ENCODE assay signal across 8 cellular contexts in genomic region chr1:173420330-173420806, GRCh38. TPM values are rescaled to one million over a fixed set of nuclear protein-coding genes. Genes with fewer than 3 reads are reported as not detected.
DNase-seq lines count a peak whose midpoint lies in the region; ATAC-seq and TF ChIP-seq lines count a peak whose summit lies in the region.

No MANE protein-coding gene starts in this region.

- H3K4me3 Mint-ChIP-seq in CD4-positive, CD25-positive, alpha-beta regulatory T cell, result no peak overlapping the region

- H3K27me3 ChIP-seq in CD4-positive, CD25-positive, alpha-beta regulatory T cell (ENCODE audit: control insufficient read depth, insufficient read depth, low read length), result no peaks in the 10 kb centered on the region
- no peaks in the 10 kb centered on the region for H3K27me3 ChIP-seq in lower lobe of right lung (ENCODE audit: low read depth)

- peak; percentile 57 to 65 for ATAC-seq in CD4-positive, CD25-positive, alpha-beta regulatory T cell (ENCODE audit: low read depth in 2 of 2)
- peak; percentile 88 to 91 for ATAC-seq in lower lobe of right lung
- no peak for ATAC-seq in HG02623 (IDR thresholded peaks at IDR 0.05; ENCODE audit: unreplicated experiment)

- no peaks in the 10 kb centered on the region for H3K27me3 Mint-ChIP-seq in CD4-positive, CD25-positive, alpha-beta regulatory T cell

- CTCF ChIA-PET in HEK293T (lab: Yijun Ruan, JAX), result interaction anchor here (0.7 to 1.0 kb wide), 2 partner anchors 9 to 10 kb away, joined by 6 to 9 read pairs; no protein-coding TSS in a partner anchor

- no peaks in the 10 kb centered on the region for H3K9me3 ChIP-seq in CD4-positive, CD25-positive, alpha-beta regulatory T cell (ENCODE audit: control insufficient read depth in 2 of 2, low read length in 2 of 2)
- no peaks in the 10 kb centered on the region for H3K9me3 ChIP-seq in lower lobe of right lung

- no peaks in the 10 kb centered on the region for H3K9me3 Mint-ChIP-seq in CD4-positive, CD25-positive, alpha-beta regulatory T cell

- POLR2A ChIA-PET in HEK293T (lab: Yijun Ruan, JAX), result no interaction called here

- peak; percentile 35 to 80 (median 66) for DNase-seq in CD4-positive, CD25-positive, alpha-beta regulatory T cell
- peak; percentile 74 for DNase-seq in HEK293T (ENCODE audit: extremely low spot score)
- peak; percentile 46 for DNase-seq in NCI-H446 treated with DMSO at 0.1 percent for 48 hours (lab: John Stamatoyannopoulos, UW)
- peak in 3 of 4 experiments; percentile 7 to 32 (median 9) for DNase-seq in activated CD4-positive, CD25-positive, alpha-beta regulatory T cell (lab: John Stamatoyannopoulos, UW)
- peak; percentile 72 for DNase-seq in dedifferentiated amniotic fluid mesenchymal stem cell (ENCODE audit: extremely low spot score)
- DNase-seq in lower lobe of right lung, result peak; percentile 58
- peak; percentile 16 for DNase-seq in stimulated activated CD8-positive, alpha-beta memory T cell treated with anti-CD3 and anti-CD28 coated beads, Interleukin-15, amount 100 ng/mL, for 24 hours (ENCODE audit: low read depth)

- intact Hi-C loops in lower lobe of right lung (cut with DNase I), result no loop called here

- H3K4me3 ChIP-seq in CD4-positive, CD25-positive, alpha-beta regulatory T cell (ENCODE audit: low read depth, low read length), result peak overlapping the region; percentile 1
- H3K4me3 ChIP-seq in lower lobe of right lung, result no peak overlapping the region

- peaks cover 18% of the 10 kb centered on the region for H3K36me3 ChIP-seq in CD4-positive, CD25-positive, alpha-beta regulatory T cell (ENCODE audit: control insufficient read depth, insufficient read depth, low read length)
- H3K36me3 ChIP-seq in lower lobe of right lung, result peaks cover 3% of the 10 kb centered on the region

- peak overlapping the region in 1 of 3 donors; percentile 44 for H3K27ac Mint-ChIP-seq in CD4-positive, CD25-positive, alpha-beta regulatory T cell

- peaks cover 5 to 17% (median 7%) of the 10 kb centered on the region in 4 donors for H3K4me1 Mint-ChIP-seq in CD4-positive, CD25-positive, alpha-beta regulatory T cell

- peak; percentile 92 for TF ChIP-seq CTCF in lower lobe of right lung (IDR thresholded peaks at IDR 0.05)

- peaks cover 30% of the 10 kb centered on the region for H3K36me3 Mint-ChIP-seq in CD4-positive, CD25-positive, alpha-beta regulatory T cell

- H3K27ac ChIP-seq in CD4-positive, CD25-positive, alpha-beta regulatory T cell (ENCODE audit: insufficient read depth, low read length, poor library complexity, severe bottlenecking), result no peak overlapping the region
- no peak overlapping the region for H3K27ac ChIP-seq in lower lobe of right lung

- H3K4me1 ChIP-seq in CD4-positive, CD25-positive, alpha-beta regulatory T cell (ENCODE audit: control insufficient read depth, insufficient read depth, low read length, poor library complexity, severe bottlenecking), result peaks cover 3% of the 10 kb centered on the region
- peaks cover 7% of the 10 kb centered on the region for H3K4me1 ChIP-seq in lower lobe of right lung

TF ChIP-seq in HEK293T, 16 proteins besides CTCF, POLR2A, EP300 and RAD21:
- TF ChIP-seq FOXA1 (IDR thresholded peaks at IDR 0.05) (no peak), L3MBTL2 (conservative IDR thresholded peaks at IDR 0.05) (no peak), PKNOX1 (IDR thresholded peaks at IDR 0.05) (no peak), CTBP1 (IDR thresholded peaks at IDR 0.05; ENCODE audit: borderline replicate concordance) (no peak), FOXM1 (IDR thresholded peaks at IDR 0.05; ENCODE audit: borderline replicate concordance) (no peak), TARDBP (IDR thresholded peaks at IDR 0.05) (no peak), ZNF384 (IDR thresholded peaks at IDR 0.05) (no peak), LEF1 (IDR thresholded peaks at IDR 0.05; ENCODE audit: borderline replicate concordance) (no peak), BHLHE40 (IDR thresholded peaks at IDR 0.05; ENCODE audit: borderline replicate concordance) (no peak), HDGF (IDR thresholded peaks at IDR 0.05; ENCODE audit: borderline replicate concordance) (no peak), NFRKB (IDR thresholded peaks at IDR 0.05) (no peak), FOXK2 (IDR thresholded peaks at IDR 0.05) (no peak), ARNT (IDR thresholded peaks at IDR 0.05) (no peak), SUZ12 (IDR thresholded peaks at IDR 0.05) (no peak), ELF4 (IDR thresholded peaks at IDR 0.05) (no peak), SP1 (IDR thresholded peaks at IDR 0.05) (no peak)

RNA-seq across cellular contexts. Expression of gene PRDX6, which starts 56.8 kb away (rescaled TPM):
- total RNA-seq in CD4-positive, CD25-positive, alpha-beta regulatory T cell, result 75.6 TPM
- polyA plus RNA-seq in CD4-positive, CD25-positive, alpha-beta regulatory T cell, result 100 to 1,000 TPM in 3 of 4 donors, 10 to 100 TPM in 1; 93.3 to 166 (median 141) TPM
- total RNA-seq in lower lobe of right lung, result 187 TPM

Comparison
In these comparisons a context has a peak if more than half of its experiments do, and no peak if none do; other contexts are left out.
1. DNase-seq: peak in every context shown above with its lines; median percentile 74 in HEK293T; 72 in dedifferentiated amniotic fluid mesenchymal stem cell; 66 in CD4-positive, CD25-positive, alpha-beta regulatory T cell; 58 in lower lobe of right lung; 46 in NCI-H446 treated with DMSO at 0.1 percent for 48 hours; 16 in stimulated activated CD8-positive, alpha-beta memory T cell treated with anti-CD3 and anti-CD28 coated beads, Interleukin-15, amount 100 ng/mL, for 24 hours; 9 in activated CD4-positive, CD25-positive, alpha-beta regulatory T cell.